In the genomic region with DNA sequence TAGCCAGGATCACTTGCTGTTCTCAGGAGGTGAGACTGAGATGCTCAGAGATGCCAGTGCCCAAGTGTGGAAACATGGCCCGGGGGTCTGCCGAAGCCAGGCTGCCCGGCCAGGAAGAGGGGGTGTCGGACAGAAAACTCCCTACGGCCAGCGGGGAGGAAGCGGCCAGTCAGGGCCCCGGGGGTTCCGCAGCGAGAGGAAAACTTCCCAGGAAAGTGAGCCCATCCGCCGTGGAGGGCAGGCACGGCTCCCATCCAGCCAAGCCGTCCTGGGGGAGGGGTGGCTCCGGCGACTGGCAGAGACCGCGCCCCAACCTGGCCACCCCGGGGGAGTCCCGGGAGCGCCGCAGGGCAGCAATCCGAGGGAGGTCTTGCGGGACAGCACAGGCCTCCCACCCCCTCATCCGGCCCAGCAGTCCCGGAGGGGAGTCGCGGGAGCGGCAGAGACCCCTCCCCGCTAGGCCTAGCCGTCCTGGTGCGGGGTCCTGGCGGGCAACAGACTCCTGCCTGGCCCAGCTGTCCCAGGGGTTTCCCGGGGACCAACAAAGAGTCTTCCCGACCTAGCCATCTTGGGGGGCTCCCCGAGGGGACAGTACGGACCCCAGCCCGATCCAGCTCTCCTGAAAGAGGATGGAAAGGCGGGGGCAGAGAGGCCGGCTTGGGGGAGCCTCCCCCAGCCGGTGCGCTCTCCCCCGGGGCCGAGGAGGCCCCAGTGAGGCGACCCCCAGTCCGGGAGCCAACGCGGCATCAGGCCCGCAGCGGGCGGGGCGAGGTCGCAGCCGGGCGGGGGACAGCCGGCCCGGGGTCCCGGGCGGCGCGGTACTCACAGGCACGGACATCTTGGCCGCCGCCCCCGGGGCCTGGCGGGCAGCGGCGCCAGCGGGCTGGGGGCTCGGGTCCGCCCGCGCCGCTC, we compare ENCODE assay signal across 1 cellular context.
TF ChIP-seq lines count a peak whose summit lies in the region.

No MANE protein-coding gene starts in this region.

TF ChIP-seq in HepG2, 621 proteins besides CTCF, POLR2A, EP300 and RAD21 (continued from another document and continues in another):
- no peak for TF ChIP-seq NCOA2 (CRISPR knock-in tag; IDR thresholded peaks at IDR 0.05)
- TF ChIP-seq ZNF441 (CRISPR knock-in tag; IDR thresholded peaks at IDR 0.05; ENCODE audit: borderline replicate concordance), result no peak
- TF ChIP-seq ZFX (CRISPR knock-in tag; IDR thresholded peaks at IDR 0.05; ENCODE audit: low read depth), result peak; percentile 71
- TF ChIP-seq ZNF382 (CRISPR knock-in tag; IDR thresholded peaks at IDR 0.05; ENCODE audit: borderline replicate concordance), result no peak
- TF ChIP-seq, protein P1, sequence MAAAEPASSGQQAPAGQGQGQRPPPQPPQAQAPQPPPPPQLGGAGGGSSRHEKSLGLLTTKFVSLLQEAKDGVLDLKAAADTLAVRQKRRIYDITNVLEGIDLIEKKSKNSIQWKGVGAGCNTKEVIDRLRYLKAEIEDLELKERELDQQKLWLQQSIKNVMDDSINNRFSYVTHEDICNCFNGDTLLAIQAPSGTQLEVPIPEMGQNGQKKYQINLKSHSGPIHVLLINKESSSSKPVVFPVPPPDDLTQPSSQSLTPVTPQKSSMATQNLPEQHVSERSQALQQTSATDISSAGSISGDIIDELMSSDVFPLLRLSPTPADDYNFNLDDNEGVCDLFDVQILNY (CRISPR knock-in tag; conservative IDR thresholded peaks at IDR 0.05), result no peak
- TF ChIP-seq NFKB2 (CRISPR knock-in tag; IDR thresholded peaks at IDR 0.05; ENCODE audit: borderline replicate concordance), result no peak
- no peak for TF ChIP-seq ELF3 (CRISPR knock-in tag; IDR thresholded peaks at IDR 0.05)
- TF ChIP-seq SALL2 (CRISPR knock-in tag; IDR thresholded peaks at IDR 0.05), result no peak
- no peak for TF ChIP-seq FOXJ3 (CRISPR knock-in tag; IDR thresholded peaks at IDR 0.05; ENCODE audit: borderline replicate concordance)
- TF ChIP-seq FOXM1 (CRISPR knock-in tag; IDR thresholded peaks at IDR 0.05), result no peak
- TF ChIP-seq, protein P2, sequence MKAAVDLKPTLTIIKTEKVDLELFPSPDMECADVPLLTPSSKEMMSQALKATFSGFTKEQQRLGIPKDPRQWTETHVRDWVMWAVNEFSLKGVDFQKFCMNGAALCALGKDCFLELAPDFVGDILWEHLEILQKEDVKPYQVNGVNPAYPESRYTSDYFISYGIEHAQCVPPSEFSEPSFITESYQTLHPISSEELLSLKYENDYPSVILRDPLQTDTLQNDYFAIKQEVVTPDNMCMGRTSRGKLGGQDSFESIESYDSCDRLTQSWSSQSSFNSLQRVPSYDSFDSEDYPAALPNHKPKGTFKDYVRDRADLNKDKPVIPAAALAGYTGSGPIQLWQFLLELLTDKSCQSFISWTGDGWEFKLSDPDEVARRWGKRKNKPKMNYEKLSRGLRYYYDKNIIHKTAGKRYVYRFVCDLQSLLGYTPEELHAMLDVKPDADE (CRISPR knock-in tag; IDR thresholded peaks at IDR 0.05), result no peak
- TF ChIP-seq ZNF616 (CRISPR knock-in tag; IDR thresholded peaks at IDR 0.05; ENCODE audit: low read depth), result no peak
- no peak for TF ChIP-seq BHLHE40 (IDR thresholded peaks at IDR 0.05; ENCODE audit: low read length)
- TF ChIP-seq AGO2 (optimal IDR thresholded peaks at IDR 0.05; ENCODE audit: low read depth, low read length), result peak; percentile 90
- TF ChIP-seq BORCS8-MEF2B (CRISPR knock-in tag; IDR thresholded peaks at IDR 0.05), result no peak
- TF ChIP-seq HOXA3 (CRISPR knock-in tag; IDR thresholded peaks at IDR 0.05), result no peak; the same call in 1 of the 2 replicates
- no peak for TF ChIP-seq RARG (CRISPR knock-in tag; IDR thresholded peaks at IDR 0.05; ENCODE audit: low read depth)
- no peak for TF ChIP-seq IKZF4 (CRISPR knock-in tag; IDR thresholded peaks at IDR 0.05; ENCODE audit: borderline replicate concordance, low read depth, not compliant biosample characterization)
- TF ChIP-seq, protein P3, sequence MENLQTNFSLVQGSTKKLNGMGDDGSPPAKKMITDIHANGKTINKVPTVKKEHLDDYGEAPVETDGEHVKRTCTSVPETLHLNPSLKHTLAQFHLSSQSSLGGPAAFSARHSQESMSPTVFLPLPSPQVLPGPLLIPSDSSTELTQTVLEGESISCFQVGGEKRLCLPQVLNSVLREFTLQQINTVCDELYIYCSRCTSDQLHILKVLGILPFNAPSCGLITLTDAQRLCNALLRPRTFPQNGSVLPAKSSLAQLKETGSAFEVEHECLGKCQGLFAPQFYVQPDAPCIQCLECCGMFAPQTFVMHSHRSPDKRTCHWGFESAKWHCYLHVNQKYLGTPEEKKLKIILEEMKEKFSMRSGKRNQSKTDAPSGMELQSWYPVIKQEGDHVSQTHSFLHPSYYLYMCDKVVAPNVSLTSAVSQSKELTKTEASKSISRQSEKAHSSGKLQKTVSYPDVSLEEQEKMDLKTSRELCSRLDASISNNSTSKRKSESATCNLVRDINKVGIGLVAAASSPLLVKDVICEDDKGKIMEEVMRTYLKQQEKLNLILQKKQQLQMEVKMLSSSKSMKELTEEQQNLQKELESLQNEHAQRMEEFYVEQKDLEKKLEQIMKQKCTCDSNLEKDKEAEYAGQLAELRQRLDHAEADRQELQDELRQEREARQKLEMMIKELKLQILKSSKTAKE (CRISPR knock-in tag; IDR thresholded peaks at IDR 0.05; ENCODE audit: borderline replicate concordance), result no peak
- no peak for TF ChIP-seq SMARCE1 (IDR thresholded peaks at IDR 0.05; ENCODE audit: borderline replicate concordance)
- TF ChIP-seq ZNF317 (CRISPR knock-in tag; IDR thresholded peaks at IDR 0.05), result 0 out of 2 replicates have a peak, but pooled peaks have one; percentile 43
- no peak for TF ChIP-seq FOXA1 (IDR thresholded peaks at IDR 0.05)
- TF ChIP-seq FOXA1 (CRISPR knock-in tag; IDR thresholded peaks at IDR 0.05), result no peak
- no peak for TF ChIP-seq ZNF747 (CRISPR knock-in tag; IDR thresholded peaks at IDR 0.05; ENCODE audit: borderline replicate concordance)
- no peak for TF ChIP-seq ZNF33A (CRISPR knock-in tag; IDR thresholded peaks at IDR 0.05; ENCODE audit: borderline replicate concordance)
- TF ChIP-seq ZNF768 (CRISPR knock-in tag; IDR thresholded peaks at IDR 0.05), result peak; percentile 62
- TF ChIP-seq, protein P4, sequence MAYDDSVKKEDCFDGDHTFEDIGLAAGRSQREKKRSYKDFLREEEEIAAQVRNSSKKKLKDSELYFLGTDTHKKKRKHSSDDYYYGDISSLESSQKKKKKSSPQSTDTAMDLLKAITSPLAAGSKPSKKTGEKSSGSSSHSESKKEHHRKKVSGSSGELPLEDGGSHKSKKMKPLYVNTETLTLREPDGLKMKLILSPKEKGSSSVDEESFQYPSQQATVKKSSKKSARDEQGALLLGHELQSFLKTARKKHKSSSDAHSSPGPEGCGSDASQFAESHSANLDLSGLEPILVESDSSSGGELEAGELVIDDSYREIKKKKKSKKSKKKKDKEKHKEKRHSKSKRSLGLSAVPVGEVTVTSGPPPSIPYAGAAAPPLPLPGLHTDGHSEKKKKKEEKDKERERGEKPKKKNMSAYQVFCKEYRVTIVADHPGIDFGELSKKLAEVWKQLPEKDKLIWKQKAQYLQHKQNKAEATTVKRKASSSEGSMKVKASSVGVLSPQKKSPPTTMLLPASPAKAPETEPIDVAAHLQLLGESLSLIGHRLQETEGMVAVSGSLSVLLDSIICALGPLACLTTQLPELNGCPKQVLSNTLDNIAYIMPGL (CRISPR knock-in tag; IDR thresholded peaks at IDR 0.05; ENCODE audit: borderline replicate concordance in 1 of 2, low read depth in 1 of 2), result no peak; a peak in 4 of 4 replicates
- TF ChIP-seq KDM2A (CRISPR knock-in tag; IDR thresholded peaks at IDR 0.05; ENCODE audit: borderline replicate concordance, low read depth), result no peak
- TF ChIP-seq, protein P5, sequence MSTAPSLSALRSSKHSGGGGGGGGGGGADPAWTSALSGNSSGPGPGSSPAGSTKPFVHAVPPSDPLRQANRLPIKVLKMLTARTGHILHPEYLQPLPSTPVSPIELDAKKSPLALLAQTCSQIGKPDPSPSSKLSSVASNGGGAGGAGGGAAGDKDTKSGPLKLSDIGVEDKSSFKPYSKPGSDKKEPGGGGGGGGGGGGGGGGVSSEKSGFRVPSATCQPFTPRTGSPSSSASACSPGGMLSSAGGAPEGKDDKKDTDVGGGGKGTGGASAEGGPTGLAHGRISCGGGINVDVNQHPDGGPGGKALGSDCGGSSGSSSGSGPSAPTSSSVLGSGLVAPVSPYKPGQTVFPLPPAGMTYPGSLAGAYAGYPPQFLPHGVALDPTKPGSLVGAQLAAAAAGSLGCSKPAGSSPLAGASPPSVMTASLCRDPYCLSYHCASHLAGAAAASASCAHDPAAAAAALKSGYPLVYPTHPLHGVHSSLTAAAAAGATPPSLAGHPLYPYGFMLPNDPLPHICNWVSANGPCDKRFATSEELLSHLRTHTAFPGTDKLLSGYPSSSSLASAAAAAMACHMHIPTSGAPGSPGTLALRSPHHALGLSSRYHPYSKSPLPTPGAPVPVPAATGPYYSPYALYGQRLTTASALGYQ (CRISPR knock-in tag; IDR thresholded peaks at IDR 0.05), result no peak
- TF ChIP-seq ZFP90 (CRISPR knock-in tag; IDR thresholded peaks at IDR 0.05; ENCODE audit: borderline replicate concordance), result no peak
- no peak for TF ChIP-seq HMG20A (CRISPR knock-in tag; IDR thresholded peaks at IDR 0.05; ENCODE audit: borderline replicate concordance)
- TF ChIP-seq KLF6 (CRISPR knock-in tag; IDR thresholded peaks at IDR 0.05), result no peak; the same call in 1 of the 2 replicates
- no peak for TF ChIP-seq JARID2 (CRISPR knock-in tag; IDR thresholded peaks at IDR 0.05; ENCODE audit: insufficient replicate concordance)
- TF ChIP-seq HNRNPK (IDR thresholded peaks at IDR 0.05; ENCODE audit: low read depth, low read length, poor library complexity, severe bottlenecking), result no peak
- TF ChIP-seq, protein P6, sequence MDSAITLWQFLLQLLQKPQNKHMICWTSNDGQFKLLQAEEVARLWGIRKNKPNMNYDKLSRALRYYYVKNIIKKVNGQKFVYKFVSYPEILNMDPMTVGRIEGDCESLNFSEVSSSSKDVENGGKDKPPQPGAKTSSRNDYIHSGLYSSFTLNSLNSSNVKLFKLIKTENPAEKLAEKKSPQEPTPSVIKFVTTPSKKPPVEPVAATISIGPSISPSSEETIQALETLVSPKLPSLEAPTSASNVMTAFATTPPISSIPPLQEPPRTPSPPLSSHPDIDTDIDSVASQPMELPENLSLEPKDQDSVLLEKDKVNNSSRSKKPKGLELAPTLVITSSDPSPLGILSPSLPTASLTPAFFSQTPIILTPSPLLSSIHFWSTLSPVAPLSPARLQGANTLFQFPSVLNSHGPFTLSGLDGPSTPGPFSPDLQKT (CRISPR knock-in tag; IDR thresholded peaks at IDR 0.05; ENCODE audit: borderline replicate concordance), result no peak
- TF ChIP-seq, protein P7, sequence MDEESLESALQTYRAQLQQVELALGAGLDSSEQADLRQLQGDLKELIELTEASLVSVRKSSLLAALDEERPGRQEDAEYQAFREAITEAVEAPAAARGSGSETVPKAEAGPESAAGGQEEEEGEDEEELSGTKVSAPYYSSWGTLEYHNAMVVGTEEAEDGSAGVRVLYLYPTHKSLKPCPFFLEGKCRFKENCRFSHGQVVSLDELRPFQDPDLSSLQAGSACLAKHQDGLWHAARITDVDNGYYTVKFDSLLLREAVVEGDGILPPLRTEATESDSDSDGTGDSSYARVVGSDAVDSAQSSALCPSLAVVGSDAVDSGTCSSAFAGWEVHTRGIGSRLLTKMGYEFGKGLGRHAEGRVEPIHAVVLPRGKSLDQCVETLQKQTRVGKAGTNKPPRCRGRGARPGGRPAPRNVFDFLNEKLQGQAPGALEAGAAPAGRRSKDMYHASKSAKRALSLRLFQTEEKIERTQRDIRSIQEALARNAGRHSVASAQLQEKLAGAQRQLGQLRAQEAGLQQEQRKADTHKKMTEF (CRISPR knock-in tag; IDR thresholded peaks at IDR 0.05), result peak; percentile 40; the same call in 1 of the 2 replicates
- TF ChIP-seq NCOR1 (IDR thresholded peaks at IDR 0.05; ENCODE audit: borderline replicate concordance, low read length), result no peak
- no peak for TF ChIP-seq NBN (conservative IDR thresholded peaks at IDR 0.05)
- TF ChIP-seq ZNF274 (CRISPR knock-in tag; IDR thresholded peaks at IDR 0.05), result no peak; the same call in 1 of the 2 replicates
- TF ChIP-seq, protein P8, sequence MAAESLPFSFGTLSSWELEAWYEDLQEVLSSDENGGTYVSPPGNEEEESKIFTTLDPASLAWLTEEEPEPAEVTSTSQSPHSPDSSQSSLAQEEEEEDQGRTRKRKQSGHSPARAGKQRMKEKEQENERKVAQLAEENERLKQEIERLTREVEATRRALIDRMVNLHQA (CRISPR knock-in tag; IDR thresholded peaks at IDR 0.05), result no peak
- TF ChIP-seq, protein P9, sequence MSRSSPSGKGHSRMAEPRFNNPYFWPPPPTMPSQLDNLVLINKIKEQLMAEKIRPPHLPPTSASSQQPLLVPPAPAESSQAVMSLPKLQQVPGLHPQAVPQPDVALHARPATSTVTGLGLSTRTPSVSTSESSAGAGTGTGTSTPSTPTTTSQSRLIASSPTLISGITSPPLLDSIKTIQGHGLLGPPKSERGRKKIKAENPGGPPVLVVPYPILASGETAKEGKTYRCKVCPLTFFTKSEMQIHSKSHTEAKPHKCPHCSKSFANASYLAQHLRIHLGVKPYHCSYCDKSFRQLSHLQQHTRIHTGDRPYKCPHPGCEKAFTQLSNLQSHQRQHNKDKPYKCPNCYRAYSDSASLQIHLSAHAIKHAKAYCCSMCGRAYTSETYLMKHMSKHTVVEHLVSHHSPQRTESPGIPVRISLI (CRISPR knock-in tag; IDR thresholded peaks at IDR 0.05; ENCODE audit: borderline replicate concordance), result no peak
- TF ChIP-seq PAX8 (CRISPR knock-in tag; IDR thresholded peaks at IDR 0.05; ENCODE audit: borderline replicate concordance), result no peak
- no peak for TF ChIP-seq ZNF143 (CRISPR knock-in tag; IDR thresholded peaks at IDR 0.05)
- no peak for TF ChIP-seq REPIN1 (CRISPR knock-in tag; IDR thresholded peaks at IDR 0.05; ENCODE audit: borderline replicate concordance, low read depth)
- no peak for TF ChIP-seq ATF7 (IDR thresholded peaks at IDR 0.05)
- peak; percentile 38; the same call in 1 of the 2 replicates for TF ChIP-seq ATF7 (CRISPR knock-in tag; IDR thresholded peaks at IDR 0.05)
- TF ChIP-seq ZNF644 (CRISPR knock-in tag; IDR thresholded peaks at IDR 0.05; ENCODE audit: low read depth), result no peak
- no peak; the same call in 1 of the 2 replicates for TF ChIP-seq ZNF737 (CRISPR knock-in tag; IDR thresholded peaks at IDR 0.05; ENCODE audit: borderline replicate concordance)
- no peak for TF ChIP-seq POLR2AphosphoS5 (IDR thresholded peaks at IDR 0.05; ENCODE audit: low read depth, low read length)
- no peak; the same call in 1 of the 2 replicates for TF ChIP-seq ZNF350 (CRISPR knock-in tag; IDR thresholded peaks at IDR 0.05; ENCODE audit: borderline replicate concordance, low read depth)
- no peak for TF ChIP-seq ZNF761 (CRISPR knock-in tag; conservative IDR thresholded peaks at IDR 0.05)
